In genomic region chr15:29039466-29040366, GRCh38 we compare ENCODE assay signal across 17 cellular contexts.
DNase-seq lines count a peak whose midpoint lies in the region; ATAC-seq lines count a peak whose summit lies in the region.
"Had no signal": no experiment of that assay in that cellular context is flagged by ENCODE, and none has a peak within 500 bp of the region (broad histone marks: within the 10 kb centered on the region; RNA-seq: fewer than 3 reads in every experiment).

No MANE protein-coding gene starts in this region.

- peaks cover 0 to 38% (median 6%) of the 10 kb centered on the region in 11 experiments; a peak in 5 of 22 replicates for H4K20me1 ChIP-seq in BLaER1 treated with 17β-estradiol and CSF1 and Interleukin-3, amounts not matched to agents 10 nM and 100 nM

- no peak overlapping the region for H3K9ac ChIP-seq in BLaER1 treated with 17β-estradiol and CSF1 and Interleukin-3, amounts not matched to agents 10 nM and 100 nM
- peak overlapping the region; percentile 24; the same call in 1 of the 2 replicates for H3K9ac ChIP-seq in HUES64 (ENCODE audit: low read depth, low read length)
- H3K9ac ChIP-seq: parathyroid adenoma had no signal

- WGBS in HUES64 = 83% methylated on average over 13 of the region's 13 CpGs

- H3K36me3 ChIP-seq in BLaER1 treated with 17β-estradiol and CSF1 and Interleukin-3, amounts not matched to agents 10 nM and 100 nM = no peaks in the 10 kb centered on the region
- H3K36me3 ChIP-seq in HUES64 (ENCODE audit: insufficient read depth, low read length) (no peaks in the 10 kb centered on the region), HAP-1 (replicated peaks) (no peaks in the 10 kb centered on the region)
- H3K36me3 ChIP-seq: spleen, tibial artery had no signal

- in situ Hi-C loops in HAP-1 (cut with MboI; ENCODE audit: low sequenced_read_pairs) = no loop called here

- DNase-seq in amniotic epithelial cell (ENCODE audit: low read depth) (peak; percentile 11), mesenteric fat pad (ENCODE audit: low spot score) (peak; percentile 26), hepatic stellate cell (ENCODE audit: low spot score) (no peak), HAP-1 (ENCODE audit: low spot score in 2 of 2) (no peak)
- DNase-seq: activated CD4-positive, CD25-positive, alpha-beta regulatory T cell treated with anti-CD3 and anti-CD28 coated beads, Interleukin-2, amount 50 U/mL, for 72 hours; activated effector memory CD4-positive, alpha-beta T cell treated with Interleukin-2 at 50 U/mL for 16 hours; Kasumi-1; kidney; NCI-H187 treated with DMSO at 0.1 percent for 48 hours; spleen; tibial artery had no signal

- peak overlapping the region in 10 of 11 experiments; percentile 8 to 85 (median 66); a peak in 18 of 22 replicates for H3K4me2 ChIP-seq in BLaER1 treated with 17β-estradiol and CSF1 and Interleukin-3, amounts not matched to agents 10 nM and 100 nM

- H3K27ac ChIP-seq in BLaER1 treated with 17β-estradiol and CSF1 and Interleukin-3, amounts not matched to agents 10 nM and 100 nM = no peak overlapping the region
- H3K27ac ChIP-seq in HUES64 (ENCODE audit: low read depth, low read length) = peak overlapping the region; percentile 20
- H3K27ac ChIP-seq: parathyroid adenoma, tibial artery had no signal

- peaks cover 14 to 38% (median 33%) of the 10 kb centered on the region in 10 experiments for H3K4me1 ChIP-seq in BLaER1 treated with 17β-estradiol and CSF1 and Interleukin-3, amounts not matched to agents 10 nM and 100 nM
- H3K4me1 ChIP-seq in HUES64 (ENCODE audit: insufficient read depth, low read length) (peaks cover 22% of the 10 kb centered on the region), HAP-1 (peaks cover 24% of the 10 kb centered on the region)
- H3K4me1 ChIP-seq: parathyroid adenoma, tibial artery had no signal

- H3K9me3 ChIP-seq in BLaER1 treated with 17β-estradiol and CSF1 and Interleukin-3, amounts not matched to agents 10 nM and 100 nM (replicated peaks in 1 of 11) = no peaks in the 10 kb centered on the region
- H3K9me3 ChIP-seq in HUES64 (ENCODE audit: insufficient read depth, low read depth, low read length) = no peaks in the 10 kb centered on the region
- H3K9me3 ChIP-seq in HAP-1 = no peaks in the 10 kb centered on the region
- H3K9me3 ChIP-seq: spleen, tibial artery had no signal

- ATAC-seq in HG03460 (IDR thresholded peaks at IDR 0.05; ENCODE audit: unreplicated experiment) (no peak), GM18909 (IDR thresholded peaks at IDR 0.05; ENCODE audit: poor library complexity, unreplicated experiment) (no peak)
- ATAC-seq: HCT116 had no signal

- no peak overlapping the region for H3K4me3 ChIP-seq in BLaER1 treated with 17β-estradiol and CSF1 and Interleukin-3, amounts not matched to agents 10 nM and 100 nM
- H3K4me3 ChIP-seq in HUES64 (ENCODE audit: low read length) = no peak overlapping the region
- no peak overlapping the region for H3K4me3 ChIP-seq in HAP-1
- H3K4me3 ChIP-seq: spleen, tibial artery had no signal

- no peaks in the 10 kb centered on the region for H3K27me3 ChIP-seq in BLaER1 treated with 17β-estradiol and CSF1 and Interleukin-3, amounts not matched to agents 10 nM and 100 nM
- no peaks in the 10 kb centered on the region for H3K27me3 ChIP-seq in HUES64 (ENCODE audit: insufficient read depth, low read length)
- H3K27me3 ChIP-seq in HAP-1 (ENCODE audit: low read depth) = no peaks in the 10 kb centered on the region
- H3K27me3 ChIP-seq: spleen, tibial artery had no signal

Comparison
In these comparisons a context has a peak if more than half of its experiments do, and no peak if none do; other contexts are left out.
1. DNase-seq: peak in amniotic epithelial cell (single experiment) and mesenteric fat pad (single experiment); none in hepatic stellate cell (single experiment) and HAP-1 (0 of 2).